In the genomic region with DNA sequence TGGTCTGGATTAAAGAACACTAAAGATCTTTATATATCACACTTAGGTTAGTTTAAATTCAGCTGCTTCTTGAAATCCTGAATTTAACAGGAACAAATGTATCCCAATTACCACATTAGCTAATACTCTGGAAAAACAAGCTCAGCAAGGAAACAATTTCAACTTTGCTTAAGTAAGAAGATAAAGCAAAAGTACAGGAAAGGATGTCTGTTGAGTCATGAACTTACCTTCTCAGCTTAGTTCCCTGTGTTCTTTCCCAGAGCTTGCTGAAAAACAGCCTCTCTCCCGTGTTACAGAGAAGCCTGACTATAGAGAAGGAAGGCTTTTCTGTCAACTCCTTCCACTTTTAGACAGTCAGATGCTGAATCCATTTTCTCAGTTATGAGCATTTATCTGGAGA, we compare ENCODE assay signal across 26 cellular contexts.
"Had no signal": no experiment of that assay in that cellular context is flagged by ENCODE, and none has a peak within 500 bp of the region (broad histone marks: within the 10 kb centered on the region; RNA-seq: fewer than 3 reads in every experiment).

No MANE protein-coding gene starts in this region.

- ATAC-seq: activated CD4-positive, CD25-positive, alpha-beta regulatory T cell treated with anti-CD3 and anti-CD28 coated beads, Interleukin-2, amount 50 U/mL, for 24 hours; activated CD8-positive, alpha-beta T cell treated with anti-CD3 and anti-CD28 coated beads for 36 hours; T-cell had no signal

- H3K9me3 ChIP-seq: adrenal gland, breast epithelium had no signal

- H3K4me1 ChIP-seq: adrenal gland, breast epithelium had no signal

- H3K36me3 ChIP-seq: adrenal gland, breast epithelium had no signal

- H3K4me3 ChIP-seq: adrenal gland, breast epithelium had no signal

- H3K27me3 ChIP-seq: adrenal gland, breast epithelium had no signal

- FAIRE-seq: RCC 7860 had no signal

- H3K27ac ChIP-seq: adrenal gland, breast epithelium had no signal

- DNase-seq: activated CD4-positive, alpha-beta T cell treated with anti-CD3 and anti-CD28 coated beads for 4 hours; activated CD8-positive, alpha-beta memory T cell treated with anti-CD3 and anti-CD28 coated beads, Interleukin-2, amount 50 U/mL, for 4 hours; activated CD8-positive, alpha-beta T cell treated with anti-CD3 and anti-CD28 coated beads for 36 hours; activated naive CD4-positive, alpha-beta T cell treated with anti-CD3 and anti-CD28 coated beads, Interleukin-2, amount 50 U/mL, for 16 hours; activated naive CD8-positive, alpha-beta T cell treated with anti-CD3 and anti-CD28 coated beads, Interleukin-2, amount 10 ng/mL, durations not matched to agents 7 days and 5 days; adrenal gland; aorta; IMR-90; Kasumi-1; KBM-7; NCI-H1092 treated with DMSO at 0.1 percent for 48 hours; NCI-H1417 treated with DMSO at 0.1 percent for 48 hours; NCI-H1694; NCI-H2029; NCI-H2107; NCI-H2171 treated with DMSO at 0.1 percent for 48 hours; NCI-H226; NCI-H526 treated with DMSO at 0.1 percent for 48 hours; NCI-H82; OCI-M1; SHP77 treated with DMSO at 0.1 percent for 48 hours; T-cell; T-helper 2 cell had no signal
